In the genomic region with DNA sequence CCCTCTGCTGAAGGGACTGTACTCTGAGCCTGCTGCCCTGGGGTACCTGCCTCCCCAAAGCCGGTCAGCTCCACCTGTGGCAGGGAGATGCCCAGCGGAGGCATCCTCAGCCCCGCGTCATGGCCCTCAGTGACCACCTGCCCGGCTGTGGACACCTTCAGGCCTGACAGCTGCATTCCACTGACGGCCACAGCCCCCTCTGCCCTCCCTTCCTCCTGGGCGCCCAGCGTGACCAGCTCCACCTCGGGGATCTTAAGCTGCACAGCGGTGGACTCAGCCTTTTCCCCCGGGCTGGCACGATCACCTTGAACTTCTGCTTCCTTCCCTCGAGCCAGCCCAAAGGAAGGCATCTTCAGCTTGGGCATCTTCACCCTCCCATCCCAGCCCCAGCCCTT, we compare ENCODE assay signal across 33 cellular contexts. TPM values are rescaled to one million over a fixed set of nuclear protein-coding genes. Genes with fewer than 3 reads are reported as not detected.
"Had no signal": no experiment of that assay in that cellular context is flagged by ENCODE, and none has a peak within 500 bp of the region (broad histone marks: within the 10 kb centered on the region; RNA-seq: fewer than 3 reads in every experiment).

No MANE protein-coding gene starts in this region.

- H3K9me3 ChIP-seq: esophagus muscularis mucosa, gastroesophageal sphincter, mucosa of descending colon, pancreas, prostate gland, right atrium auricular region, suprapubic skin had no signal

- H3K27ac ChIP-seq: esophagus muscularis mucosa, foreskin keratinocyte, gastroesophageal sphincter, pancreas, prostate gland, right atrium auricular region, suprapubic skin had no signal

- H3K27me3 Mint-ChIP-seq: stimulated activated naive CD8-positive, alpha-beta T cell treated with anti-CD3 and anti-CD28 coated beads, Interleukin-15, amount 100 ng/mL, for 72 hours had no signal

- H3K4me3 ChIP-seq: esophagus muscularis mucosa, gastroesophageal sphincter, lung, mucosa of descending colon, pancreas, prostate gland, right atrium auricular region, smooth muscle cell, suprapubic skin had no signal

- H3K27ac Mint-ChIP-seq: dendritic cell treated with granulocyte-macrophage colony-stimulating factor and Interleukin-4, amounts not matched to agents 40 ng/mL and 50 ng/mL, for 4 days; immature natural killer cell; memory B cell; mesothelial cell of epicardium; naive B cell; natural killer cell treated with Interleukin-12 subunit alpha and Interleukin-12 subunit beta and Interleukin-15 and Interleukin-18, amount 100 ng/mL, for 72 hours; stimulated activated naive CD8-positive, alpha-beta T cell treated with anti-CD3 and anti-CD28 coated beads, Interleukin-15, amount 100 ng/mL, for 72 hours; type B pancreatic cell had no signal

- H3K27me3 ChIP-seq: esophagus muscularis mucosa, foreskin keratinocyte, gastroesophageal sphincter, pancreas, right atrium auricular region, suprapubic skin had no signal

- H3K4me2 ChIP-seq: smooth muscle cell had no signal

- H3K9me3 Mint-ChIP-seq: dendritic cell treated with granulocyte-macrophage colony-stimulating factor and Interleukin-4, amounts not matched to agents 40 ng/mL and 50 ng/mL, for 4 days; immature natural killer cell; memory B cell; mesothelial cell of epicardium; natural killer cell treated with Interleukin-12 subunit alpha and Interleukin-12 subunit beta and Interleukin-15 and Interleukin-18, amount 100 ng/mL, for 72 hours; stimulated activated naive CD8-positive, alpha-beta T cell treated with anti-CD3 and anti-CD28 coated beads, Interleukin-15, amount 100 ng/mL, for 72 hours; type B pancreatic cell had no signal

- H3K4me1 ChIP-seq: foreskin keratinocyte, gastroesophageal sphincter, pancreas, prostate gland had no signal

- DNase-seq: effector memory CD4-positive, alpha-beta T cell; foreskin keratinocyte; glutamatergic neuron; hypothalamus; immature natural killer cell; islet precursor cell; kidney glomerular epithelial cell; mucosa of descending colon; naive B cell; occipital lobe; pancreas; stimulated activated CD4-positive, alpha-beta T cell treated with anti-CD3 and anti-CD28 coated beads, Interleukin-12 subunit alpha, Interleukin-12 subunit beta, amount 100 ng/mL, for 4 hours; stimulated activated CD4-positive, alpha-beta T cell treated with anti-CD3 and anti-CD28 coated beads, Interleukin-1b, Interleukin-23, amount 100 ng/mL, for 48 hours; stimulated activated CD4-positive, alpha-beta T cell treated with anti-CD3 and anti-CD28 coated beads, Interleukin-4, amount 100 ng/mL, for 1 hour; stimulated activated CD8-positive, alpha-beta memory T cell treated with anti-CD3 and anti-CD28 coated beads, Interleukin-4, amount 100 ng/mL, for 48 hours; stimulated activated naive CD4-positive, alpha-beta T cell; stimulated activated naive CD8-positive, alpha-beta T cell treated with anti-CD3 and anti-CD28 coated beads, Interleukin-15, amount 100 ng/mL, for 72 hours had no signal

- H3K36me3 Mint-ChIP-seq: memory B cell; mesothelial cell of epicardium; naive B cell; natural killer cell treated with Interleukin-12 subunit alpha and Interleukin-12 subunit beta and Interleukin-15 and Interleukin-18, amount 100 ng/mL, for 72 hours; type B pancreatic cell had no signal

- ATAC-seq: foreskin keratinocyte; gastroesophageal sphincter; left lobe of liver; mucosa of descending colon; natural killer cell treated with Interleukin-12 subunit alpha and Interleukin-12 subunit beta and Interleukin-15 and Interleukin-18, amount 100 ng/mL, for 72 hours; pancreas; stimulated activated naive CD8-positive, alpha-beta T cell treated with anti-CD3 and anti-CD28 coated beads, Interleukin-15, amount 100 ng/mL, for 72 hours had no signal

- H3K36me3 ChIP-seq: pancreas, prostate gland, right atrium auricular region, suprapubic skin had no signal

- H3K4me3 Mint-ChIP-seq: dendritic cell treated with granulocyte-macrophage colony-stimulating factor and Interleukin-4, amounts not matched to agents 40 ng/mL and 50 ng/mL, for 4 days; immature natural killer cell; memory B cell; mesothelial cell of epicardium; naive B cell; natural killer cell treated with Interleukin-12 subunit alpha and Interleukin-12 subunit beta and Interleukin-15 and Interleukin-18, amount 100 ng/mL, for 72 hours; stimulated activated naive CD8-positive, alpha-beta T cell treated with anti-CD3 and anti-CD28 coated beads, Interleukin-15, amount 100 ng/mL, for 72 hours; type B pancreatic cell had no signal

RNA-seq across cellular contexts. Expression of gene HIPK4, which starts 4.8 kb away (rescaled TPM):
- total RNA-seq: endothelial cell of umbilical vein; epithelial cell of proximal tubule; left lobe of liver; natural killer cell treated with Interleukin-12 subunit alpha and Interleukin-12 subunit beta and Interleukin-15 and Interleukin-18, amount 100 ng/mL, for 72 hours; smooth muscle cell; urinary bladder had no signal
